Comparison of ENCODE assay signal across 1 cellular context in the genomic region with DNA sequence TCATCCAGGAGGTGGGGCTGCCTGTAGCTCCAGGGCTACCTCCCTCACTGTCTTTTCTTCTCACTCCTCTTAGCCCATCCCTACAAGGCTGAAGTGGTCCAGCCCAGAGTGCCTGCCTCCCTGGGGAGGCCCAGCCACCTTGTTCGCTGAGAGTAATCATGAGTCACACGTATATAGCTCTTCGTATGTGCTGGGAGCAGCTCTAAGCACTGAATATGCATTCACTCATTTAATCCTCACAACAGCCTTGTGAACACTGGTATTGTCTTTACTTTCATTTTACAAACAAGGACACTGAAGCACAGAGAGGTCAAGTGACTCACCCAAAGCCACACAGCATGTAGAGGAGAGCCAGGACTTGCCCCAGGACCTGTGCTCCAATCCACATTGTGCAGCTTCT.
A peak's percentile ranks its signal among the peaks of the same experiment; 100 is the strongest.
TF ChIP-seq lines count a peak whose summit lies in the region.

No MANE protein-coding gene starts in this region.

TF ChIP-seq in K562, 482 proteins besides CTCF, POLR2A, EP300 and RAD21 (continued from another document):
- TF ChIP-seq, protein P1, sequence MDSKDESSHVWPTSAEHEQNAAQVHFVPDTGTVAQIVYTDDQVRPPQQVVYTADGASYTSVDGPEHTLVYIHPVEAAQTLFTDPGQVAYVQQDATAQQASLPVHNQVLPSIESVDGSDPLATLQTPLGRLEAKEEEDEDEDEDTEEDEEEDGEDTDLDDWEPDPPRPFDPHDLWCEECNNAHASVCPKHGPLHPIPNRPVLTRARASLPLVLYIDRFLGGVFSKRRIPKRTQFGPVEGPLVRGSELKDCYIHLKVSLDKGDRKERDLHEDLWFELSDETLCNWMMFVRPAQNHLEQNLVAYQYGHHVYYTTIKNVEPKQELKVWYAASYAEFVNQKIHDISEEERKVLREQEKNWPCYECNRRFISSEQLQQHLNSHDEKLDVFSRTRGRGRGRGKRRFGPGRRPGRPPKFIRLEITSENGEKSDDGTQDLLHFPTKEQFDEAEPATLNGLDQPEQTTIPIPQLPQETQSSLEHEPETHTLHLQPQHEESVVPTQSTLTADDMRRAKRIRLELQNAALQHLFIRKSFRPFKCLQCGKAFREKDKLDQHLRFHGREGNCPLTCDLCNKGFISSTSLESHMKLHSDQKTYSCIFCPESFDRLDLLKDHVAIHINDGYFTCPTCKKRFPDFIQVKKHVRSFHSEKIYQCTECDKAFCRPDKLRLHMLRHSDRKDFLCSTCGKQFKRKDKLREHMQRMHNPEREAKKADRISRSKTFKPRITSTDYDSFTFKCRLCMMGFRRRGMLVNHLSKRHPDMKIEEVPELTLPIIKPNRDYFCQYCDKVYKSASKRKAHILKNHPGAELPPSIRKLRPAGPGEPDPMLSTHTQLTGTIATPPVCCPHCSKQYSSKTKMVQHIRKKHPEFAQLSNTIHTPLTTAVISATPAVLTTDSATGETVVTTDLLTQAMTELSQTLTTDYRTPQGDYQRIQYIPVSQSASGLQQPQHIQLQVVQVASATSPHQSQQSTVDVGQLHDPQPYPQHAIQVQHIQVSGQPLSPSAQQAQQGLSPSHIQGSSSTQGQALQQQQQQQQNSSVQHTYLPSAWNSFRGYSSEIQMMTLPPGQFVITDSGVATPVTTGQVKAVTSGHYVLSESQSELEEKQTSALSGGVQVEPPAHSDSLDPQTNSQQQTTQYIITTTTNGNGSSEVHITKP (IDR thresholded peaks at IDR 0.05; ENCODE audit: partially characterized antibody), result peak; percentile 45
- no peak for TF ChIP-seq C11orf30 (IDR thresholded peaks at IDR 0.05; ENCODE audit: low read depth)
- TF ChIP-seq CHCHD3 (CRISPR knock-in tag; IDR thresholded peaks at IDR 0.05), result no peak
- 0 out of 2 replicates have a peak, but pooled peaks have one; percentile 57 for TF ChIP-seq PTBP1 (IDR thresholded peaks at IDR 0.05; ENCODE audit: low read depth, low read length)
- peak; percentile 92 for TF ChIP-seq BRD9 (IDR thresholded peaks at IDR 0.05; ENCODE audit: low read depth, partially characterized antibody)
- no peak for TF ChIP-seq CREB1 (IDR thresholded peaks at IDR 0.05)
- TF ChIP-seq CREB1 (CRISPR knock-in tag; IDR thresholded peaks at IDR 0.05), result no peak
- peak; percentile 90; the same call in 1 of the 2 replicates for TF ChIP-seq SMARCA5 (IDR thresholded peaks at IDR 0.05)
- TF ChIP-seq PTRF (tag; IDR thresholded peaks at IDR 0.05), result no peak
- TF ChIP-seq ZNF76 (CRISPR knock-in tag; IDR thresholded peaks at IDR 0.05; ENCODE audit: borderline replicate concordance), result no peak
- 0 out of 4 replicates have a peak, but pooled peaks of 1 of the 2 experiments have one; percentile 41 for TF ChIP-seq KDM1A (IDR thresholded peaks at IDR 0.05)
- no peak for TF ChIP-seq ZBTB12 (CRISPR knock-in tag; IDR thresholded peaks at IDR 0.05)
- peak; percentile 94 for TF ChIP-seq ZFP36 (IDR thresholded peaks at IDR 0.05; ENCODE audit: low read depth, low read length, partially characterized antibody)
- TF ChIP-seq SUPT5H (IDR thresholded peaks at IDR 0.05), result no peak
- no peak for TF ChIP-seq XRCC4 (IDR thresholded peaks at IDR 0.05; ENCODE audit: extremely low read depth, insufficient read depth, insufficient read length)
- peak; percentile 98 for TF ChIP-seq RBM25 (IDR thresholded peaks at IDR 0.05; ENCODE audit: low read depth, low read length, severe bottlenecking)
